In the genomic region with DNA sequence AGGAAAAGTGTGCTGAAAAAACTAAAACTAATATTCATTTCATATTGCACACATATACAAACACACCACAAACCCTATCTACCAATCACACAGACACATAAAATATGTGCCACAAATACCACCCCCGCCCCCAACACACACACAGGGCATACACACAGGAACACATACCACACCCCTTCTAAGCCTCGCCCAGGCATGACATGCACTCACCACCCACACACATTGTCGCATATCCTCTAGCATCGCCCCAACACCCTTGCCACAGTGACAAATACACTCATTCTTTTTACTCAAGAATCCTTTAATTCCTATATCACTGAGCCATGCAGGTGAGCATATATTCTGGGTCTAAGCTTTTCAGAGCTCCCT, we compare ENCODE assay signal across 8 cellular contexts. TPM values are rescaled to one million over a fixed set of nuclear protein-coding genes. Genes with fewer than 3 reads are reported as not detected.
DNase-seq lines count a peak whose midpoint lies in the region; ATAC-seq and TF ChIP-seq lines count a peak whose summit lies in the region.

No MANE protein-coding gene starts in this region.

- H3K4me3 Mint-ChIP-seq in CD8-positive, alpha-beta memory T cell: peak overlapping the region; percentile 1 to 67 (median 36)
- H3K4me3 Mint-ChIP-seq in brain (peak overlapping the region; percentile 12 to 74 (median 51)), nephron progenitor cell (no peak overlapping the region)

- H3K9me3 ChIP-seq in CD8-positive, alpha-beta memory T cell (ENCODE audit: low read length): no peaks in the 10 kb centered on the region
- H3K9me3 ChIP-seq in HEK293 (ENCODE audit: control insufficient read depth, insufficient read depth, low read depth, low read length): no peaks in the 10 kb centered on the region
- no peaks in the 10 kb centered on the region for H3K9me3 ChIP-seq in tibial artery

- H3K36me3 Mint-ChIP-seq in CD8-positive, alpha-beta memory T cell: no peaks in the 10 kb centered on the region
- H3K36me3 Mint-ChIP-seq in brain (no peaks in the 10 kb centered on the region), nephron progenitor cell (ENCODE audit: low read depth) (no peaks in the 10 kb centered on the region)

- H3K4me3 ChIP-seq in CD8-positive, alpha-beta memory T cell (ENCODE audit: low read length): peak overlapping the region; percentile 6
- H3K4me3 ChIP-seq in HEK293 (ENCODE audit: low read depth, low read length) (no peak overlapping the region), tibial artery (no peak overlapping the region)

- H3K27me3 Mint-ChIP-seq in CD8-positive, alpha-beta memory T cell: no peaks in the 10 kb centered on the region
- H3K27me3 Mint-ChIP-seq in brain (no peaks in the 10 kb centered on the region), nephron progenitor cell (ENCODE audit: low read depth, poor library complexity) (peaks cover 8% of the 10 kb centered on the region)

- peaks cover 54% of the 10 kb centered on the region for H3K4me1 ChIP-seq in CD8-positive, alpha-beta memory T cell (ENCODE audit: insufficient read depth, low read length)
- H3K4me1 ChIP-seq in HEK293 (ENCODE audit: control insufficient read depth, insufficient read depth, low read length) (peaks cover 8% of the 10 kb centered on the region; the same call in 1 of the 2 replicates), tibial artery (peaks cover 0 to 51% (median 20%) of the 10 kb centered on the region in 4 donors)

- H3K27ac Mint-ChIP-seq in CD8-positive, alpha-beta memory T cell: peak overlapping the region; percentile 48 to 99 (median 90)
- H3K27ac Mint-ChIP-seq in brain (peak overlapping the region; percentile 56 to 97 (median 87)), nephron progenitor cell (peak overlapping the region; percentile 69)

- no peak for TF ChIP-seq CTCF in HEK293 (tag by site-specific recombination; IDR thresholded peaks at IDR 0.05)
- TF ChIP-seq CTCF in brain (conservative IDR thresholded peaks at IDR 0.05): no peak
- TF ChIP-seq CTCF in nephron progenitor cell (IDR thresholded peaks at IDR 0.05): no peak
- TF ChIP-seq CTCF in tibial artery (IDR thresholded peaks at IDR 0.05): no peak

- peaks cover 28 to 49% (median 35%) of the 10 kb centered on the region in 3 donors for H3K4me1 Mint-ChIP-seq in CD8-positive, alpha-beta memory T cell
- H3K4me1 Mint-ChIP-seq in brain (peaks cover 44% of the 10 kb centered on the region), nephron progenitor cell (peaks cover 22% of the 10 kb centered on the region)

- H3K27ac ChIP-seq in CD8-positive, alpha-beta memory T cell (ENCODE audit: low read depth, low read length): peak overlapping the region; percentile 19
- H3K27ac ChIP-seq in HEK293 (ENCODE audit: extremely low read depth, low read depth, low read length): peak overlapping the region; percentile 44; the same call in 1 of the 2 replicates
- peak overlapping the region; percentile 62 to 69 for H3K27ac ChIP-seq in tibial artery

- H3K36me3 ChIP-seq in CD8-positive, alpha-beta memory T cell (ENCODE audit: insufficient read depth, low read length): no peaks in the 10 kb centered on the region
- H3K36me3 ChIP-seq in HEK293 (ENCODE audit: control insufficient read depth in 2 of 2, insufficient read depth in 1 of 2, low read length in 2 of 2): no peaks in the 10 kb centered on the region
- no peaks in the 10 kb centered on the region for H3K36me3 ChIP-seq in tibial artery

- no peaks in the 10 kb centered on the region for H3K27me3 ChIP-seq in CD8-positive, alpha-beta memory T cell (ENCODE audit: insufficient read depth, low read length, poor library complexity, severe bottlenecking)
- H3K27me3 ChIP-seq in tibial artery: no peaks in the 10 kb centered on the region

- no peak for ATAC-seq in GM19452 (IDR thresholded peaks at IDR 0.05; ENCODE audit: unreplicated experiment)

- CTCF ChIA-PET in CD8-positive, alpha-beta memory T cell (lab: Charles Lee): interaction anchor here (0.8 to 2.5 kb wide), 8 partner anchors 10 to 290 kb away, joined by 3 to 7 read pairs (median 5); a partner anchor contains a TSS
- CTCF ChIA-PET in HEK293 (lab: Yijun Ruan, JAX): interaction anchor here (0.6 to 1.7 kb wide), 5 partner anchors 12 to 289 kb away, joined by 3 to 9 read pairs (median 3); no protein-coding TSS in a partner anchor

- no peaks in the 10 kb centered on the region for H3K9me3 Mint-ChIP-seq in CD8-positive, alpha-beta memory T cell
- H3K9me3 Mint-ChIP-seq in brain (peaks cover 0 to 4% (median 0%) of the 10 kb centered on the region in 5 experiments), nephron progenitor cell (no peaks in the 10 kb centered on the region)

- POLR2A ChIA-PET in CD8-positive, alpha-beta memory T cell (lab: Charles Lee): interaction anchor here (0.5 to 2.4 kb wide), 4 partner anchors 78 to 196 kb away, joined by 3 to 12 read pairs (median 5); no protein-coding TSS in a partner anchor
- POLR2A ChIA-PET in HEK293 (lab: Yijun Ruan, JAX): interaction anchor here (0.6 to 1.9 kb wide), 3 partner anchors 24 to 190 kb away, joined by 3 to 6 read pairs (median 5); a partner anchor contains a TSS

- DNase-seq in CD8-positive, alpha-beta memory T cell: peak; percentile 49 to 85 (median 74)
- DNase-seq in T-helper 9 cell (peak; percentile 35), nephron progenitor cell (no peak), tibial artery (peak in 1 of 2 donors; percentile 31), DMS79 treated with DMSO at 0.1 percent for 48 hours (lab: John Stamatoyannopoulos, UW) (no peak)

- intact Hi-C loops in tibial artery (cut with DNase I; ENCODE audit: low total_unique reads): loop anchor here (10.0 kb wide), 1 partner anchor 58 kb away; no protein-coding TSS in a partner anchor

TF ChIP-seq in HEK293, 187 proteins besides CTCF, POLR2A, EP300 and RAD21 (continues in another document):
- TF ChIP-seq, protein P1, sequence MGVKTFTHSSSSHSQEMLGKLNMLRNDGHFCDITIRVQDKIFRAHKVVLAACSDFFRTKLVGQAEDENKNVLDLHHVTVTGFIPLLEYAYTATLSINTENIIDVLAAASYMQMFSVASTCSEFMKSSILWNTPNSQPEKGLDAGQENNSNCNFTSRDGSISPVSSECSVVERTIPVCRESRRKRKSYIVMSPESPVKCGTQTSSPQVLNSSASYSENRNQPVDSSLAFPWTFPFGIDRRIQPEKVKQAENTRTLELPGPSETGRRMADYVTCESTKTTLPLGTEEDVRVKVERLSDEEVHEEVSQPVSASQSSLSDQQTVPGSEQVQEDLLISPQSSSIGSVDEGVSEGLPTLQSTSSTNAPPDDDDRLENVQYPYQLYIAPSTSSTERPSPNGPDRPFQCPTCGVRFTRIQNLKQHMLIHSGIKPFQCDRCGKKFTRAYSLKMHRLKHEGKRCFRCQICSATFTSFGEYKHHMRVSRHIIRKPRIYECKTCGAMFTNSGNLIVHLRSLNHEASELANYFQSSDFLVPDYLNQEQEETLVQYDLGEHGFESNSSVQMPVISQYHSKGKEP (tag by site-specific recombination; IDR thresholded peaks at IDR 0.05): no peak
- TF ChIP-seq ZNF610 (tag by site-specific recombination; IDR thresholded peaks at IDR 0.05; ENCODE audit: borderline replicate concordance) (no peak), ZNF266 (tag by site-specific recombination; IDR thresholded peaks at IDR 0.05; ENCODE audit: low read depth) (no peak), TRIM28 (IDR thresholded peaks at IDR 0.05; ENCODE audit: borderline replicate concordance, low read length) (no peak), ZNF530 (tag by site-specific recombination; IDR thresholded peaks at IDR 0.05; ENCODE audit: low read depth) (no peak), ZEB2 (tag by site-specific recombination; IDR thresholded peaks at IDR 0.05) (0 out of 2 replicates have a peak, but pooled peaks have one; percentile 4), ZNF223 (tag by site-specific recombination; IDR thresholded peaks at IDR 0.05) (no peak), ZXDB (tag by site-specific recombination; IDR thresholded peaks at IDR 0.05) (no peak), ZNF544 (tag by site-specific recombination; IDR thresholded peaks at IDR 0.05) (no peak)
- TF ChIP-seq, protein P2, sequence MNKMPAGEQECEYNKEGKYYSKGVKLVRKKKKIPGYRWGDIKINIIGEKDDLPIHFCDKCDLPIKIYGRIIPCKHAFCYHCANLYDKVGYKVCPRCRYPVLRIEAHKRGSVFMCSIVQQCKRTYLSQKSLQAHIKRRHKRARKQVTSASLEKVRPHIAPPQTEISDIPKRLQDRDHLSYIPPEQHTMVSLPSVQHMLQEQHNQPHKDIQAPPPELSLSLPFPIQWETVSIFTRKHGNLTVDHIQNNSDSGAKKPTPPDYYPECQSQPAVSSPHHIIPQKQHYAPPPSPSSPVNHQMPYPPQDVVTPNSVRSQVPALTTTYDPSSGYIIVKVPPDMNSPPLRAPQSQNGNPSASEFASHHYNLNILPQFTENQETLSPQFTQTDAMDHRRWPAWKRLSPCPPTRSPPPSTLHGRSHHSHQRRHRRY (tag by site-specific recombination; IDR thresholded peaks at IDR 0.05): no peak
- TF ChIP-seq, protein P3, sequence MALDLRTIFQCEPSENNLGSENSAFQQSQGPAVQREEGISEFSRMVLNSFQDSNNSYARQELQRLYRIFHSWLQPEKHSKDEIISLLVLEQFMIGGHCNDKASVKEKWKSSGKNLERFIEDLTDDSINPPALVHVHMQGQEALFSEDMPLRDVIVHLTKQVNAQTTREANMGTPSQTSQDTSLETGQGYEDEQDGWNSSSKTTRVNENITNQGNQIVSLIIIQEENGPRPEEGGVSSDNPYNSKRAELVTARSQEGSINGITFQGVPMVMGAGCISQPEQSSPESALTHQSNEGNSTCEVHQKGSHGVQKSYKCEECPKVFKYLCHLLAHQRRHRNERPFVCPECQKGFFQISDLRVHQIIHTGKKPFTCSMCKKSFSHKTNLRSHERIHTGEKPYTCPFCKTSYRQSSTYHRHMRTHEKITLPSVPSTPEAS (tag by site-specific recombination; IDR thresholded peaks at IDR 0.05): no peak
- TF ChIP-seq, protein P4, sequence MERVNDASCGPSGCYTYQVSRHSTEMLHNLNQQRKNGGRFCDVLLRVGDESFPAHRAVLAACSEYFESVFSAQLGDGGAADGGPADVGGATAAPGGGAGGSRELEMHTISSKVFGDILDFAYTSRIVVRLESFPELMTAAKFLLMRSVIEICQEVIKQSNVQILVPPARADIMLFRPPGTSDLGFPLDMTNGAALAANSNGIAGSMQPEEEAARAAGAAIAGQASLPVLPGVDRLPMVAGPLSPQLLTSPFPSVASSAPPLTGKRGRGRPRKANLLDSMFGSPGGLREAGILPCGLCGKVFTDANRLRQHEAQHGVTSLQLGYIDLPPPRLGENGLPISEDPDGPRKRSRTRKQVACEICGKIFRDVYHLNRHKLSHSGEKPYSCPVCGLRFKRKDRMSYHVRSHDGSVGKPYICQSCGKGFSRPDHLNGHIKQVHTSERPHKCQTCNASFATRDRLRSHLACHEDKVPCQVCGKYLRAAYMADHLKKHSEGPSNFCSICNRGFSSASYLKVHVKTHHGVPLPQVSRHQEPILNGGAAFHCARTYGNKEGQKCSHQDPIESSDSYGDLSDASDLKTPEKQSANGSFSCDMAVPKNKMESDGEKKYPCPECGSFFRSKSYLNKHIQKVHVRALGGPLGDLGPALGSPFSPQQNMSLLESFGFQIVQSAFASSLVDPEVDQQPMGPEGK (tag by site-specific recombination; IDR thresholded peaks at IDR 0.05): 0 out of 2 replicates have a peak, but pooled peaks have one; percentile 27

RNA-seq across cellular contexts. Expression of a gene that starts 24.6 kb away (rescaled TPM):
- 10 to 100 TPM; 29.9 to 31.0 TPM for total RNA-seq in CD8-positive, alpha-beta memory T cell
- polyA plus RNA-seq in CD8-positive, alpha-beta memory T cell: 18.0 TPM
- 3.1 TPM for polyA plus RNA-seq in brain (ENCODE audit: insufficient read depth, low read depth, low replicate concordance)

Comparison
In these comparisons a context has a peak if more than half of its experiments do, and no peak if none do; other contexts are left out.
1. DNase-seq: peak in CD8-positive, alpha-beta memory T cell (5 of 5) and T-helper 9 cell (single experiment); none in nephron progenitor cell (single experiment) and DMS79 treated with DMSO at 0.1 percent for 48 hours (single experiment).
2. Peak in every context shown above with its lines, with median percentiles within 50 percentile points of each other: H3K27ac ChIP-seq and H3K27ac Mint-ChIP-seq.